In the genomic region with DNA sequence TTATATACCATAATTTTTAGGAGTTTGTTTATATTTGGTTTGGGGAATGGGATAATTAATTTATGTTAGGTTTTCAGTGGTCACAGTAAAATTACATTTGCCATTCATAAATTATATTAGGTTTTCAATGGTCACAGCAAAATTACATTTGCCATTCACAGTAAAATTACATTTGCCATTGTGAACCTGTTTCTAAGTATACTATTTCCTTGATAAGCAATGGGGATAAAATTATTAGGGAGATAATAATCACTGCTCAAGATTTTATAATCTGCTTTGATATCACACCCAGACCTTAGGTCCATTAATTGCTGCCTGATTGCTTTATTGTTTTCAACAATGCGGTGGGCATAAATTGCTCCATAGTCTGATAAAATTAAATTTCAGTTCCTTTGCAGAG, we compare ENCODE assay signal across 35 cellular contexts.
"Had no signal": no experiment of that assay in that cellular context is flagged by ENCODE, and none has a peak within 500 bp of the region (broad histone marks: within the 10 kb centered on the region; RNA-seq: fewer than 3 reads in every experiment).

No MANE protein-coding gene starts in this region.

- H3K27me3 ChIP-seq: MG63 had no signal

- H3K4me2 ChIP-seq: KMS-11 had no signal

- DNase-seq: Karpas-422, Kasumi-1, KG1, MG63, MM.1S, MV-4-11, NCI-H1048, NCI-H1092, NCI-H1092 treated with DMSO at 0.1 percent for 48 hours, NCI-H1105, NCI-H1105 treated with DMSO at 0.1 percent for 48 hours, NCI-H1417, NCI-H1417 treated with DMSO at 0.1 percent for 48 hours, NCI-H1436, NCI-H1436 treated with DMSO at 0.1 percent for 48 hours, NCI-H146, NCI-H1694, NCI-H1694 treated with DMSO at 0.1 percent for 48 hours, NCI-H187, NCI-H187 treated with DMSO at 0.1 percent for 48 hours, NCI-H1930, NCI-H2029, NCI-H2029 treated with DMSO at 0.1 percent for 48 hours, NCI-H2081, NCI-H2081 treated with DMSO at 0.1 percent for 48 hours, NCI-H2107, NCI-H2171, NCI-H2171 treated with DMSO at 0.1 percent for 48 hours, NCI-H226, NCI-H345, NCI-H446, NCI-H446 treated with DMSO at 0.1 percent for 48 hours, NCI-H510A, NCI-H510A treated with DMSO at 0.1 percent for 48 hours had no signal

- H3K4me3 ChIP-seq: MG63 had no signal

- H3K9me3 ChIP-seq: MG63 had no signal

- H3K36me3 ChIP-seq: MG63 had no signal

- H3K27ac ChIP-seq: KMS-11 had no signal

- H3K9ac ChIP-seq: KMS-11 had no signal
